8 cellular contexts compared by ENCODE assay signal in genomic region chr3:71421475-71421819, GRCh38.
DNase-seq lines count a peak whose midpoint lies in the region; ATAC-seq and TF ChIP-seq lines count a peak whose summit lies in the region.

No MANE protein-coding gene starts in this region.

- no peaks in the 10 kb centered on the region for H3K79me2 ChIP-seq in MM.1S (ENCODE audit: low read length)

- peak overlapping the region; percentile 82 for H3K27ac Mint-ChIP-seq in activated naive CD4-positive, alpha-beta T cell treated with anti-CD3 and anti-CD28 coated beads for 36 hours
- H3K27ac Mint-ChIP-seq in stimulated activated naive B cell treated with anti-CD40 and anti-IgM and Interleukin-4, amounts not matched to agents 10 μg/mL and 1 μg/mL and 100 μg/mL, for 72 hours = peak overlapping the region; percentile 96

- H3F3A ChIP-seq in MM.1S (ENCODE audit: insufficient read depth, low read length) = peaks cover 30% of the 10 kb centered on the region

- H3K4me1 Mint-ChIP-seq in activated naive CD4-positive, alpha-beta T cell treated with anti-CD3 and anti-CD28 coated beads for 36 hours (ENCODE audit: low read depth) = peaks cover 89% of the 10 kb centered on the region
- H3K4me1 Mint-ChIP-seq in stimulated activated naive B cell treated with anti-CD40 and anti-IgM and Interleukin-4, amounts not matched to agents 10 μg/mL and 1 μg/mL and 100 μg/mL, for 72 hours = peaks cover 54 to 95% of the 10 kb centered on the region in 2 donors

- CTCF ChIA-PET in activated naive CD4-positive, alpha-beta T cell treated with anti-CD3 and anti-CD28 coated beads for 36 hours (lab: Charles Lee) = interaction anchor here (0.6 to 1.8 kb wide), 2 partner anchors 18 to 153 kb away, joined by 3 read pairs; no protein-coding TSS in a partner anchor

- H3K9me2 ChIP-seq in MM.1S (replicated peaks; ENCODE audit: insufficient read depth, low read length) = no peaks in the 10 kb centered on the region

- H3K4me2 ChIP-seq in MM.1S (ENCODE audit: low read depth, low read length) = peak overlapping the region; percentile 72

- H4K20me1 ChIP-seq in MM.1S (ENCODE audit: insufficient read depth, low read length) = no peaks in the 10 kb centered on the region

- no peaks in the 10 kb centered on the region for H3K27me3 ChIP-seq in MM.1S (replicated peaks; ENCODE audit: insufficient read depth, low read length)

- peak overlapping the region; percentile 16; the same call in 1 of the 2 replicates for H3K4me3 ChIP-seq in MM.1S (ENCODE audit: low read length)

- H3K9me3 ChIP-seq in MM.1S (replicated peaks; ENCODE audit: insufficient read depth, low read length) = no peaks in the 10 kb centered on the region

- peak overlapping the region; percentile 94 for H3K27ac ChIP-seq in MM.1S (ENCODE audit: low read length)

- TF ChIP-seq CTCF in MM.1S (IDR thresholded peaks at IDR 0.05; ENCODE audit: low read length) = no peak
- no peak for TF ChIP-seq CTCF in omental fat pad (IDR thresholded peaks at IDR 0.05)

- peak; percentile 35 for ATAC-seq in HG02852 (IDR thresholded peaks at IDR 0.05; ENCODE audit: unreplicated experiment)
- ATAC-seq in stimulated activated naive B cell treated with anti-CD40 and anti-IgM and Interleukin-4, amounts not matched to agents 10 μg/mL and 1 μg/mL and 100 μg/mL, for 72 hours (replicated peaks) = peak; percentile 40 to 52
- ATAC-seq in omental fat pad (ENCODE audit: low FRiP score) = no peak

- intact Hi-C loops in activated naive CD4-positive, alpha-beta T cell treated with anti-CD3 and anti-CD28 coated beads for 36 hours (cut with micrococcal nuclease) = no loop called here

- peaks cover 50% of the 10 kb centered on the region for H3K4me1 ChIP-seq in MM.1S (ENCODE audit: low read length)

- no peaks in the 10 kb centered on the region for H3K36me3 ChIP-seq in MM.1S (replicated peaks; ENCODE audit: insufficient read depth, low read length)

- H3K4me3 Mint-ChIP-seq in activated naive CD4-positive, alpha-beta T cell treated with anti-CD3 and anti-CD28 coated beads for 36 hours = no peak overlapping the region
- peak overlapping the region; percentile 65 to 75 for H3K4me3 Mint-ChIP-seq in stimulated activated naive B cell treated with anti-CD40 and anti-IgM and Interleukin-4, amounts not matched to agents 10 μg/mL and 1 μg/mL and 100 μg/mL, for 72 hours

- DNase-seq in activated naive CD4-positive, alpha-beta T cell treated with anti-CD3 and anti-CD28 coated beads for 36 hours = no peak
- no peak for DNase-seq in activated naive CD4-positive, alpha-beta T cell (lab: John Stamatoyannopoulos, UW)
- DNase-seq in MM.1S (peak; percentile 82), NCI-H82 (lab: John Stamatoyannopoulos, UW) (no peak), omental fat pad (ENCODE audit: low spot score) (no peak), DMS53 (lab: John Stamatoyannopoulos, UW) (no peak)
- DNase-seq in stimulated activated naive B cell treated with anti-CD40 and anti-IgM and Interleukin-4, amounts not matched to agents 10 μg/mL and 1 μg/mL and 100 μg/mL, for 72 hours = no peak

- H3K9me3 Mint-ChIP-seq in activated naive CD4-positive, alpha-beta T cell treated with anti-CD3 and anti-CD28 coated beads for 36 hours = no peaks in the 10 kb centered on the region
- no peaks in the 10 kb centered on the region for H3K9me3 Mint-ChIP-seq in stimulated activated naive B cell treated with anti-CD40 and anti-IgM and Interleukin-4, amounts not matched to agents 10 μg/mL and 1 μg/mL and 100 μg/mL, for 72 hours

- H3K27me3 Mint-ChIP-seq in activated naive CD4-positive, alpha-beta T cell treated with anti-CD3 and anti-CD28 coated beads for 36 hours (ENCODE audit: low read depth) = no peaks in the 10 kb centered on the region
- no peaks in the 10 kb centered on the region for H3K27me3 Mint-ChIP-seq in stimulated activated naive B cell treated with anti-CD40 and anti-IgM and Interleukin-4, amounts not matched to agents 10 μg/mL and 1 μg/mL and 100 μg/mL, for 72 hours

- H2AFZ ChIP-seq in MM.1S (ENCODE audit: low read length) = no peak overlapping the region

- H3K36me3 Mint-ChIP-seq in activated naive CD4-positive, alpha-beta T cell treated with anti-CD3 and anti-CD28 coated beads for 36 hours (ENCODE audit: low read depth) = peaks cover 6% of the 10 kb centered on the region
- H3K36me3 Mint-ChIP-seq in stimulated activated naive B cell treated with anti-CD40 and anti-IgM and Interleukin-4, amounts not matched to agents 10 μg/mL and 1 μg/mL and 100 μg/mL, for 72 hours = peaks cover 3 to 12% of the 10 kb centered on the region in 2 donors

- H3K9ac ChIP-seq in MM.1S (ENCODE audit: low read length) = peak overlapping the region; percentile 64
